10 cellular contexts compared by ENCODE assay signal in the genomic region with DNA sequence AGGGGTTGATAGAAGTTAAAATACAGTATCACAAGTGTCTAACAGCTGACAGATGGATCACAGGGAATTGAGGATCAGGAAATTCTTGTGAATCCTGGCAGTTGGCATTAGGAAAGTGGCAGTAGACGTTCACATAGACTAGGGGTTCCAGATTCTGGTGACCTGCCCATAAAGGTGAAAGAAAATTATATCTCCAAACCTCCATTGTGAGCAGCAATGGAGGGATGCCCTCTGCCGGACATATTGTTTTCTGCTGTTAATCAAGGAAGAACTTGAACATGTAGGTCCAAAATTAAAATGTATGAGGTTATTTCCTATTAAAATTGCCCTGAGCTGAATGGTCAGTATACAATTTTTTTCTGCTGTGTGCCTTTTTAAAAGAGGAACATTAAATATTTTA. TPM values are rescaled to one million over a fixed set of nuclear protein-coding genes. Genes with fewer than 3 reads are reported as not detected.
DNase-seq lines count a peak whose midpoint lies in the region; ATAC-seq, FAIRE-seq and TF ChIP-seq lines count a peak whose summit lies in the region.
"Had no signal": no experiment of that assay in that cellular context is flagged by ENCODE, and none has a peak within 500 bp of the region (broad histone marks: within the 10 kb centered on the region; RNA-seq: fewer than 3 reads in every experiment).

No MANE protein-coding gene starts in this region.

- H3K36me3 ChIP-seq in OCI-LY7 (ENCODE audit: insufficient read depth, low read length) (no peaks in the 10 kb centered on the region), pancreas (no peaks in the 10 kb centered on the region)

- H3K9me2 ChIP-seq in OCI-LY7 (ENCODE audit: insufficient read depth, low read length) = no peaks in the 10 kb centered on the region

- H3K4me1 ChIP-seq in OCI-LY7 (ENCODE audit: insufficient read depth, low read length, poor library complexity, severe bottlenecking) (no peaks in the 10 kb centered on the region), pancreas (no peaks in the 10 kb centered on the region)

- H3K4me2 ChIP-seq in OCI-LY7 (ENCODE audit: low read length) = no peak overlapping the region

- no peak overlapping the region for H3K27ac ChIP-seq in OCI-LY7 (ENCODE audit: low read depth, low read length, poor library complexity, severe bottlenecking)
- H3K27ac ChIP-seq in pancreas = no peak overlapping the region

- no TSS peak for BruUV-seq in OCI-LY7 (replicated peaks; lab: Mats Ljungman, UMichigan)

- H2AFZ ChIP-seq in OCI-LY7 (ENCODE audit: low read length) = no peak overlapping the region

- no peak for FAIRE-seq in pancreas (lab: Jason Lieb, UNC)

- H3K9me3 ChIP-seq in OCI-LY7 (ENCODE audit: low read length) (no peaks in the 10 kb centered on the region), pancreas (no peaks in the 10 kb centered on the region)

- ATAC-seq in HG03095 (IDR thresholded peaks at IDR 0.05; ENCODE audit: unreplicated experiment) (no peak), Right ventricle myocardium inferior (no peak), pancreas (no peak)

- no peaks in the 10 kb centered on the region for H4K20me1 ChIP-seq in OCI-LY7 (ENCODE audit: insufficient read depth, low read length)

- DNase-seq in AG10803 (ENCODE audit: low read depth) = no peak
- peak; percentile 13 for DNase-seq in OCI-LY7 (ENCODE audit: low spot score)
- peak; percentile 32 for DNase-seq in epithelial cell of esophagus (ENCODE audit: low read depth)
- no peak for DNase-seq in head of caudate nucleus
- no peak for DNase-seq in Right ventricle myocardium inferior (ENCODE audit: missing footprints)
- DNase-seq in pancreas = no peak
- DNase-seq: KG1, retina had no signal

- POLR2A ChIA-PET in OCI-LY7 (lab: Charles Lee) = no interaction called here

- H3K4me3 ChIP-seq in AG10803 (ENCODE audit: low read length) (no peak overlapping the region), OCI-LY7 (ENCODE audit: low read depth, low read length, poor library complexity, severe bottlenecking) (no peak overlapping the region), epithelial cell of esophagus (ENCODE audit: low read length) (no peak overlapping the region), pancreas (no peak overlapping the region)

- TF ChIP-seq CTCF in AG10803 (conservative IDR thresholded peaks at IDR 0.05; ENCODE audit: low read length) (peak; percentile 20), GM12873 (IDR thresholded peaks at IDR 0.05; ENCODE audit: insufficient read depth, low read depth, low read length, missing control alignments) (peak; percentile 55), OCI-LY7 (conservative IDR thresholded peaks at IDR 0.05; ENCODE audit: low read length) (peak; percentile 74), epithelial cell of esophagus (IDR thresholded peaks at IDR 0.05; ENCODE audit: insufficient read depth, low read depth, low read length, missing control alignments) (peak; percentile 52), pancreas (IDR thresholded peaks at IDR 0.05) (peak in 1 of 4 donors; percentile 26)

- CTCF ChIA-PET in OCI-LY7 (lab: Charles Lee; ENCODE audit: unreplicated experiment) = no interaction called here

- 9 to 16% methylated on average over 2 of the region's 2 CpGs for WGBS in pancreas, 2 donors

- no peaks in the 10 kb centered on the region for H3K27me3 ChIP-seq in pancreas

- intact Hi-C loops in OCI-LY7 (cut with micrococcal nuclease; ENCODE audit: unreplicated experiment) = no loop called here
- intact Hi-C loops in head of caudate nucleus (cut with DNase I) = no loop called here
- intact Hi-C loops in Right ventricle myocardium inferior (cut with DNase I) = no loop called here
- intact Hi-C loops in pancreas (cut with DNase I) = no loop called here

- H3K79me2 ChIP-seq in OCI-LY7 (ENCODE audit: insufficient read depth, low read depth, low read length) = no peaks in the 10 kb centered on the region

RNA-seq across cellular contexts. Expression of gene NME8, which starts 5.1 kb away (rescaled TPM):
- not detected in 2 replicates for total RNA-seq in OCI-LY7 (2014; rRNA removed; shearing (Covaris generic))
- total RNA-seq in OCI-LY7 (2022) = not detected in 2 replicates
- not detected for total RNA-seq in Right ventricle myocardium inferior
- total RNA-seq in pancreas = not detected
- polyA plus RNA-seq in pancreas = not detected

Comparison
In these comparisons a context has a peak if more than half of its experiments do, and no peak if none do; other contexts are left out.
1. DNase-seq: peak in OCI-LY7 (single experiment) and epithelial cell of esophagus (single experiment); none in AG10803 (single experiment), head of caudate nucleus (0 of 42), Right ventricle myocardium inferior (single experiment) and pancreas (0 of 6).